In the genomic region with DNA sequence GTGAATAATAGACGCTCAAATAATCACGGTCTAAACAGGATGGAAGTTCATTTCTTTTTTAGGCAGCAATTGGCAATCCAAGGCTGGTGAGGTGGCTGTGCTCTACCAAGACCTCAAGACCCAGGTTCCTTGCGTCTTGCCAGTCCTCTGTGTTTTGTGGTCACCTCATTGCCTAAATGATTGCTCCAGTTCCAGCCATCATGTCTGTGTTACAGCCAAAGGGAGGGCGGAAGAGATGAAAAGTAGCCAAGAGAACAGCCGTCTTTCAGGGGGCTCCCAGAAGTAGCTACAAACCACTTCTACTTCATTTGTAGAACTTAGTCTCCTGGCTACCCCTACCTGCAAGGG, we compare ENCODE assay signal across 18 cellular contexts. TPM values are rescaled to one million over a fixed set of nuclear protein-coding genes. Genes with fewer than 3 reads are reported as not detected.
DNase-seq lines count a peak whose midpoint lies in the region; ATAC-seq and TF ChIP-seq lines count a peak whose summit lies in the region.
"Had no signal": no experiment of that assay in that cellular context is flagged by ENCODE, and none has a peak within 500 bp of the region (broad histone marks: within the 10 kb centered on the region; RNA-seq: fewer than 3 reads in every experiment).

No MANE protein-coding gene starts in this region.

- H3K4me1 ChIP-seq in SJCRH30: peaks cover 16% of the 10 kb centered on the region
- H3K4me1 ChIP-seq: colonic mucosa, tibial artery had no signal

- H3K4me3 Mint-ChIP-seq in natural killer cell treated with Interleukin-12 subunit alpha and Interleukin-12 subunit beta and Interleukin-15 and Interleukin-18, amount 100 ng/mL, for 72 hours: peak overlapping the region; percentile 37
- no peak overlapping the region for H3K4me3 Mint-ChIP-seq in natural killer cell
- H3K4me3 Mint-ChIP-seq: WTC11 had no signal

- no peaks in the 10 kb centered on the region for H3K27me3 ChIP-seq in SJCRH30
- H3K27me3 ChIP-seq: colonic mucosa, heart left ventricle, tibial artery had no signal

- intact Hi-C loops in natural killer cell (cut with micrococcal nuclease): no loop called here

- no peak for TF ChIP-seq CTCF in natural killer cell (IDR thresholded peaks at IDR 0.05)

- DNase-seq in natural killer cell treated with Interleukin-12 subunit alpha and Interleukin-12 subunit beta and Interleukin-15 and Interleukin-18, amount 100 ng/mL, for 72 hours (ENCODE audit: low spot score): no peak
- no peak for DNase-seq in natural killer cell
- no peak for DNase-seq in activated naive CD4-positive, alpha-beta T cell treated with anti-CD3 and anti-CD28 coated beads, Interleukin-2, amount 50 U/mL, for 72 hours (ENCODE audit: low spot score in 2 of 2)
- DNase-seq in DMS153 (lab: John Stamatoyannopoulos, UW): no peak
- DNase-seq in SJCRH30: no peak
- DNase-seq: colonic mucosa, DND-41, heart left ventricle, NCI-H226, SIG-M5, tibial artery had no signal

- no peaks in the 10 kb centered on the region for H3K36me3 Mint-ChIP-seq in natural killer cell treated with Interleukin-12 subunit alpha and Interleukin-12 subunit beta and Interleukin-15 and Interleukin-18, amount 100 ng/mL, for 72 hours
- no peaks in the 10 kb centered on the region for H3K36me3 Mint-ChIP-seq in natural killer cell
- H3K36me3 Mint-ChIP-seq in activated naive CD4-positive, alpha-beta T cell treated with anti-CD3 and anti-CD28 coated beads, Interleukin-2, amount 50 U/mL, for 72 hours: peaks cover 6 to 11% of the 10 kb centered on the region in 2 donors
- H3K36me3 Mint-ChIP-seq: WTC11 had no signal

- no peaks in the 10 kb centered on the region for H3K36me3 ChIP-seq in SJCRH30
- H3K36me3 ChIP-seq: colonic mucosa, heart left ventricle, tibial artery had no signal

- no peak overlapping the region for H3K4me3 ChIP-seq in SJCRH30
- H3K4me3 ChIP-seq: colonic mucosa, heart left ventricle, tibial artery had no signal

- no peaks in the 10 kb centered on the region for H3K9me3 Mint-ChIP-seq in natural killer cell treated with Interleukin-12 subunit alpha and Interleukin-12 subunit beta and Interleukin-15 and Interleukin-18, amount 100 ng/mL, for 72 hours
- H3K9me3 Mint-ChIP-seq in natural killer cell: no peaks in the 10 kb centered on the region
- H3K9me3 Mint-ChIP-seq in activated naive CD4-positive, alpha-beta T cell treated with anti-CD3 and anti-CD28 coated beads, Interleukin-2, amount 50 U/mL, for 72 hours: peaks cover 5 to 6% of the 10 kb centered on the region in 2 donors

- ATAC-seq in natural killer cell treated with Interleukin-12 subunit alpha and Interleukin-12 subunit beta and Interleukin-15 and Interleukin-18, amount 100 ng/mL, for 72 hours: no peak
- ATAC-seq in natural killer cell (no peak), HG02970 (IDR thresholded peaks at IDR 0.05; ENCODE audit: low FRiP score, unreplicated experiment) (peak; percentile 2), HG02981 (IDR thresholded peaks at IDR 0.05; ENCODE audit: unreplicated experiment) (no peak)
- no peak for ATAC-seq in activated naive CD4-positive, alpha-beta T cell treated with anti-CD3 and anti-CD28 coated beads, Interleukin-2, amount 50 U/mL, for 72 hours
- ATAC-seq: HCT116, heart left ventricle, left lobe of liver, WTC11 had no signal

- H3K9me3 ChIP-seq in SJCRH30 (replicated peaks): 0 out of 2 replicates have a peak, but pooled peaks cover 5% of the 10 kb centered on the region
- H3K9me3 ChIP-seq: colonic mucosa, heart left ventricle, tibial artery had no signal

- H3K27ac Mint-ChIP-seq in natural killer cell treated with Interleukin-12 subunit alpha and Interleukin-12 subunit beta and Interleukin-15 and Interleukin-18, amount 100 ng/mL, for 72 hours: no peak overlapping the region
- H3K27ac Mint-ChIP-seq in natural killer cell: no peak overlapping the region
- peak overlapping the region; percentile 89 to 98 for H3K27ac Mint-ChIP-seq in activated naive CD4-positive, alpha-beta T cell treated with anti-CD3 and anti-CD28 coated beads, Interleukin-2, amount 50 U/mL, for 72 hours
- H3K27ac Mint-ChIP-seq: WTC11 had no signal

- H3K27ac ChIP-seq in SJCRH30: no peak overlapping the region
- H3K27ac ChIP-seq: colonic mucosa, tibial artery had no signal

- H3K27me3 Mint-ChIP-seq in natural killer cell treated with Interleukin-12 subunit alpha and Interleukin-12 subunit beta and Interleukin-15 and Interleukin-18, amount 100 ng/mL, for 72 hours: peaks cover 8 to 14% of the 10 kb centered on the region in 2 donors
- peaks cover 7 to 12% of the 10 kb centered on the region in 2 donors for H3K27me3 Mint-ChIP-seq in natural killer cell (ENCODE audit: low read depth in 2 of 2)

- peaks cover 6 to 8% of the 10 kb centered on the region in 2 donors for H3K4me1 Mint-ChIP-seq in natural killer cell treated with Interleukin-12 subunit alpha and Interleukin-12 subunit beta and Interleukin-15 and Interleukin-18, amount 100 ng/mL, for 72 hours (ENCODE audit: low read depth in 2 of 2)
- H3K4me1 Mint-ChIP-seq in natural killer cell: peaks cover 4 to 6% of the 10 kb centered on the region in 2 donors
- H3K4me1 Mint-ChIP-seq: WTC11 had no signal

RNA-seq across cellular contexts. Expression of gene C10orf67, which starts 19.2 kb away (rescaled TPM):
- not detected for total RNA-seq in natural killer cell treated with Interleukin-12 subunit alpha and Interleukin-12 subunit beta and Interleukin-15 and Interleukin-18, amount 100 ng/mL, for 72 hours
- total RNA-seq in natural killer cell: not detected
- 1 to 10 TPM in 1 of 2 donors, under 1 TPM in 1; 0.23 to 1.5 TPM for total RNA-seq in activated naive CD4-positive, alpha-beta T cell treated with anti-CD3 and anti-CD28 coated beads, Interleukin-2, amount 50 U/mL, for 72 hours
- 0.15 and 0.16 TPM in 2 replicates for total RNA-seq in SJCRH30 (2014; rRNA removed; shearing (Covaris generic))
- total RNA-seq: colonic mucosa; left lobe of liver; posterior vena cava; T-helper 2 cell treated with Interferon-gamma antibody and Interleukin-4, amounts not matched to agents 100 ng/mL and 5 ng/mL, for 36 hours; WTC11 had no signal

Comparison
In these comparisons a context has a peak if more than half of its experiments do, and no peak if none do; other contexts are left out.
1. H3K27ac Mint-ChIP-seq: peak in activated naive CD4-positive, alpha-beta T cell treated with anti-CD3 and anti-CD28 coated beads, Interleukin-2, amount 50 U/mL, for 72 hours (2 of 2); none in natural killer cell treated with Interleukin-12 subunit alpha and Interleukin-12 subunit beta and Interleukin-15 and Interleukin-18, amount 100 ng/mL, for 72 hours (0 of 2) and natural killer cell (0 of 2).